In genomic region chr11:95067042-95067827, GRCh38 we compare ENCODE assay signal across 8 cellular contexts. TPM values are rescaled to one million over a fixed set of nuclear protein-coding genes. Genes with fewer than 3 reads are reported as not detected.
DNase-seq lines count a peak whose midpoint lies in the region; ATAC-seq and TF ChIP-seq lines count a peak whose summit lies in the region.

No MANE protein-coding gene starts in this region.

- intact Hi-C loops in CD8-positive, alpha-beta T cell (cut with DNase I, micrococcal nuclease), result loop anchor here (1.0 to 10.0 kb wide), 12 partner anchors 22 to 1862 kb away; partner anchors contain the start of genes CWC15 (in 2 of the 2), KDM4D (in 2 of the 2), ANKRD49 (in 1 of the 2) and CCDC82 (in 1 of the 2)

- POLR2A ChIA-PET in CD8-positive, alpha-beta T cell (lab: Charles Lee), result interaction anchor here (0.6 to 8.9 kb wide), 29 partner anchors 9 to 1326 kb away, joined by 3 to 200 read pairs (median 5); partner anchors contain the start of genes C11orf54, CEP57, CWC15 and ENDOD1

- no peaks in the 10 kb centered on the region for H3K36me3 ChIP-seq in CD8-positive, alpha-beta T cell (ENCODE audit: insufficient read depth, low read length)

- peak overlapping the region; percentile 97 for H3K27ac Mint-ChIP-seq in CD8-positive, alpha-beta T cell

- CTCF ChIA-PET in CD8-positive, alpha-beta T cell (lab: Charles Lee), result interaction anchor here (0.8 to 6.6 kb wide), 17 partner anchors 10 to 164 kb away, joined by 3 to 78 read pairs (median 4); partner anchors contain the start of genes CWC15, ENDOD1, KDM4D and KDM4F

- no peaks in the 10 kb centered on the region for H3K9me3 ChIP-seq in CD8-positive, alpha-beta T cell (ENCODE audit: low read length)

- peaks cover 23% of the 10 kb centered on the region for H3K4me1 ChIP-seq in CD8-positive, alpha-beta T cell (ENCODE audit: insufficient read depth, low read length)

- H3K4me3 Mint-ChIP-seq in CD8-positive, alpha-beta T cell, result peak overlapping the region; percentile 96

- H3K27me3 Mint-ChIP-seq in CD8-positive, alpha-beta T cell (ENCODE audit: low read depth), result no peaks in the 10 kb centered on the region

- H3K4me1 Mint-ChIP-seq in CD8-positive, alpha-beta T cell (ENCODE audit: low read depth), result peaks cover 33% of the 10 kb centered on the region

- no peaks in the 10 kb centered on the region for H3K9me3 Mint-ChIP-seq in CD8-positive, alpha-beta T cell

- no peaks in the 10 kb centered on the region for H3K27me3 ChIP-seq in CD8-positive, alpha-beta T cell (ENCODE audit: insufficient read depth, low read length)

- H3K4me3 ChIP-seq in CD8-positive, alpha-beta T cell (ENCODE audit: low read depth, low read length), result peak overlapping the region; percentile 94
- peak overlapping the region; percentile 94 for H3K4me3 ChIP-seq in epithelial cell of esophagus (ENCODE audit: low read length)

- H3K27ac ChIP-seq in CD8-positive, alpha-beta T cell (ENCODE audit: low read depth, low read length), result peak overlapping the region; percentile 90

- peak; percentile 46 for TF ChIP-seq CTCF in CD8-positive, alpha-beta T cell (IDR thresholded peaks at IDR 0.05)
- peak; percentile 51 for TF ChIP-seq CTCF in epithelial cell of esophagus (IDR thresholded peaks at IDR 0.05; ENCODE audit: insufficient read depth, low read depth, low read length, missing control alignments)

- H3K36me3 Mint-ChIP-seq in CD8-positive, alpha-beta T cell, result peaks cover 24% of the 10 kb centered on the region

- peak; percentile 45 to 84 (median 69) for DNase-seq in CD8-positive, alpha-beta T cell
- DNase-seq in NOMO-1 treated with DMSO at 0.1 percent for 48 hours (lab: John Stamatoyannopoulos, UW; ENCODE audit: unreplicated experiment) (peak; percentile 62), activated T-cell treated with anti-CD3 and anti-CD28 coated beads for 1 hour (ENCODE audit: low read depth) (peak; percentile 56), epithelial cell of esophagus (ENCODE audit: low read depth) (peak; percentile 74), mucosa of gallbladder (ENCODE audit: low spot score) (peak; percentile 80)
- peak; percentile 82 for DNase-seq in stimulated activated CD8-positive, alpha-beta memory T cell treated with anti-CD3 and anti-CD28 coated beads, Interleukin-4, amount 100 ng/mL, for 48 hours

- ATAC-seq in CD8-positive, alpha-beta T cell, result peak; percentile 61
- peak; percentile 67 for ATAC-seq in GM19395 (IDR thresholded peaks at IDR 0.05; ENCODE audit: unreplicated experiment)
- peak; percentile 34 for ATAC-seq in HG03558 (IDR thresholded peaks at IDR 0.05; ENCODE audit: extremely low read depth, unreplicated experiment)

RNA-seq across cellular contexts. Expression of gene SRSF8, which starts 0.5 kb away (rescaled TPM):
- 10 to 100 TPM; 51.8 to 53.8 TPM for total RNA-seq in CD8-positive, alpha-beta T cell
- total RNA-seq in mucosa of gallbladder, result 43.6 TPM

RNA-seq across cellular contexts. Expression of gene KDM4F, which starts 18.0 kb away (rescaled TPM):
- not detected for total RNA-seq in CD8-positive, alpha-beta T cell
- total RNA-seq in mucosa of gallbladder, result not detected

RNA-seq across cellular contexts. Expression of gene ENDOD1, which starts 22.4 kb away (rescaled TPM):
- total RNA-seq in CD8-positive, alpha-beta T cell, result 1 to 10 TPM; 5.6 to 5.9 TPM
- total RNA-seq in mucosa of gallbladder, result 65.6 TPM

RNA-seq across cellular contexts. Expression of gene KDM4E, which starts 42.2 kb away (rescaled TPM):
- total RNA-seq in CD8-positive, alpha-beta T cell, result not detected
- total RNA-seq in mucosa of gallbladder, result not detected

Comparison
In these comparisons a context has a peak if more than half of its experiments do, and no peak if none do; other contexts are left out.
1. Peak in every context shown above with its lines: DNase-seq, ATAC-seq, H3K4me3 ChIP-seq and H3K27ac ChIP-seq.